ENCODE assay signal across 17 cellular contexts in the genomic region with DNA sequence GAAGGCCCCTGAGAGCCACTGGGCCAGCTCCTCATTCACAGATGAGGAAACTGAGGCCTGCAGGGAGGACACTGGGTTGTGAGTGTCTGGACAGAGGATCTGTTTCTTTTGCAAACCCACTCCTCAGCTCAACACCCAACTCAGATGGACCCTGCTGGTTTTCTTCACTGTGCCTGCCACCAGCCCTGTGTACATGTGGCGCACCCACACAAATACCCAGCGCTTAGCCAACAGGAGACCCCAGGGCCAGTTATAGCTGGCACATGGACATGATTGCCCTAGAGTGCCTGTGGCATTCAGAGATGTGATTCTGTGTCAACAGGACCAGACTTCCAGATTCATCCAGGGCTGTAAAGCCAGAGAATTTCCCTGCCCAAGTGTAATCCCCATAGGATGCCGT. TPM values are rescaled to one million over a fixed set of nuclear protein-coding genes. Genes with fewer than 3 reads are reported as not detected.
DNase-seq lines count a peak whose midpoint lies in the region; ATAC-seq and TF ChIP-seq lines count a peak whose summit lies in the region.
"Had no signal": no experiment of that assay in that cellular context is flagged by ENCODE, and none has a peak within 500 bp of the region (broad histone marks: within the 10 kb centered on the region; RNA-seq: fewer than 3 reads in every experiment).

No MANE protein-coding gene starts in this region.

- H3K4me3 ChIP-seq in BLaER1 (no peak overlapping the region), body of pancreas (no peak overlapping the region), left lung (no peak overlapping the region), sigmoid colon (no peak overlapping the region), lower leg skin (ENCODE audit: low read depth, poor library complexity, severe bottlenecking) (no peak overlapping the region), coronary artery (no peak overlapping the region)

- H3K4me2 ChIP-seq in BLaER1, result no peak overlapping the region

- H3K9me3 ChIP-seq in BLaER1, result peaks cover 6% of the 10 kb centered on the region; the same call in 1 of the 2 replicates
- H3K9me3 ChIP-seq in body of pancreas, result no peaks in the 10 kb centered on the region
- H3K9me3 ChIP-seq in left lung, result no peaks in the 10 kb centered on the region
- H3K9me3 ChIP-seq in sigmoid colon, result no peaks in the 10 kb centered on the region

- TF ChIP-seq CTCF in body of pancreas (IDR thresholded peaks at IDR 0.05), result no peak
- no peak for TF ChIP-seq CTCF in left lung (IDR thresholded peaks at IDR 0.05)
- no peak for TF ChIP-seq CTCF in sigmoid colon (IDR thresholded peaks at IDR 0.05)
- no peak for TF ChIP-seq CTCF in lower leg skin (IDR thresholded peaks at IDR 0.05)
- no peak for TF ChIP-seq CTCF in coronary artery (IDR thresholded peaks at IDR 0.05)

- TF ChIP-seq EP300 in sigmoid colon (IDR thresholded peaks at IDR 0.05), result no peak

- H3K4me1 ChIP-seq in BLaER1 (peaks cover 39% of the 10 kb centered on the region), body of pancreas (peaks cover 79% of the 10 kb centered on the region), left lung (peaks cover 0 to 32% of the 10 kb centered on the region in 2 donors), sigmoid colon (peaks cover 3 to 70% (median 42%) of the 10 kb centered on the region in 4 donors)

- DNase-seq in body of pancreas (no peak), left lung (no peak), sigmoid colon (no peak), glomerular visceral epithelial cell (ENCODE audit: extremely low spot score) (no peak), UCSD-AML1 (lab: John Stamatoyannopoulos, UW; ENCODE audit: unreplicated experiment) (no peak), lower leg skin (ENCODE audit: low spot score in 2 of 2) (no peak), coronary artery (ENCODE audit: low spot score) (no peak)
- DNase-seq: AML-193; CD4-positive, CD25-positive, alpha-beta regulatory T cell; DMS79; KG1; NCI-H1048; NCI-H226; NCI-H526; NK-92 treated with Interleukin-12 subunit alpha and Interleukin-12 subunit beta, amount 100 ng/mL, for 24 hours had no signal

- H3K27me3 ChIP-seq in BLaER1 (no peaks in the 10 kb centered on the region), body of pancreas (no peaks in the 10 kb centered on the region), left lung (no peaks in the 10 kb centered on the region), sigmoid colon (no peaks in the 10 kb centered on the region)

- H3K36me3 ChIP-seq in BLaER1, result no peaks in the 10 kb centered on the region
- H3K36me3 ChIP-seq in body of pancreas (replicated peaks in 1 of 2; ENCODE audit: insufficient read depth in 1 of 2, low read depth in 2 of 2), result no peaks in the 10 kb centered on the region
- H3K36me3 ChIP-seq in left lung, result no peaks in the 10 kb centered on the region
- no peaks in the 10 kb centered on the region for H3K36me3 ChIP-seq in sigmoid colon

- intact Hi-C loops in body of pancreas (cut with DNase I) (no loop called here), left lung (cut with DNase I) (no loop called here), sigmoid colon (cut with DNase I) (loop anchor here (1.0 to 5.0 kb wide), 2 partner anchors 37 to 110 kb away; no protein-coding TSS in a partner anchor), lower leg skin (cut with DNase I; ENCODE audit: low total_unique reads) (no loop called here)

- peak overlapping the region; percentile 54; the same call in 1 of the 2 replicates for H3K27ac ChIP-seq in BLaER1
- peak overlapping the region; percentile 28 to 86 (median 62) for H3K27ac ChIP-seq in body of pancreas
- peak overlapping the region; percentile 40 to 44 for H3K27ac ChIP-seq in left lung
- H3K27ac ChIP-seq in sigmoid colon, result peak overlapping the region; percentile 21 to 87 (median 54)
- H3K27ac ChIP-seq in coronary artery, result peak overlapping the region in 1 of 2 donors; percentile 17
- H3K27ac ChIP-seq: RWPE1 had no signal

- ATAC-seq in body of pancreas, result no peak
- ATAC-seq in left lung, result no peak

- WGBS in body of pancreas, 2 donors, result 100% methylated on average over 1 to 3 of the region's 3 CpGs
- 96% methylated on average over 3 of the region's 3 CpGs for WGBS in sigmoid colon, 2 donors
- WGBS in lower leg skin, 2 donors, result 92 to 94% methylated on average over 3 of the region's 3 CpGs

- TF ChIP-seq POLR2A in body of pancreas (IDR thresholded peaks at IDR 0.05) (no peak), sigmoid colon (IDR thresholded peaks at IDR 0.05) (no peak), lower leg skin (IDR thresholded peaks at IDR 0.05) (no peak)

- peaks cover 36% of the 10 kb centered on the region for H4K20me1 ChIP-seq in BLaER1

- H3K9ac ChIP-seq in BLaER1, result no peak overlapping the region

RNA-seq across cellular contexts. Expression of gene PODXL, which starts 12.4 kb away (rescaled TPM):
- 100 to 1,000 TPM in 1 of 2 donors, 10 to 100 TPM in 1; 36.9 to 106 TPM for total RNA-seq in body of pancreas
- total RNA-seq in left lung, result 100 to 1,000 TPM in 1 of 2 donors, 10 to 100 TPM in 1; 62.1 to 124 TPM
- 10 to 100 TPM; 15.8 to 23.2 (median 20.2) TPM for total RNA-seq in sigmoid colon
- 1 to 10 TPM; 1.2 to 8.8 (median 3.0) TPM for polyA plus RNA-seq in sigmoid colon
- total RNA-seq in lower leg skin, result 10 to 100 TPM in 2 of 4 donors, 1 to 10 TPM in 2; 4.3 to 20.2 (median 13.8) TPM
